In the genomic region with DNA sequence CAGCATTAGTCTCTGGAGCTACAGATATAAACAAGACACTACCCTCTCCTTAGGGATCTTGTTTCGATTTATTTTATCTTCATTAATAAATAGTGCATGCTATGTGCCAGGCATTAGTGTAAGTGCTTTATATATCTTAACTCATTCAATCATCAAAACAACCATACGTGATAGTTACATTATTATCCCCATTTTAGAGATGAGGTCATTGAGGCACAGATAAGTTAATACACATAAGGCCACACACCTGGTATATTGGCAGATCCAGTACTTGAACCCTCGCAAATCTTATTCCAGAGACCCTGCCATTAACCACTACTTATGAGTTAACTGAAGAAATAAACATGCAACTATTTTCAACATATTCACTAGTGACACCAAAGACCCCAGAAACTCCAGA, we compare ENCODE assay signal across 35 cellular contexts.
"Had no signal": no experiment of that assay in that cellular context is flagged by ENCODE, and none has a peak within 500 bp of the region (broad histone marks: within the 10 kb centered on the region; RNA-seq: fewer than 3 reads in every experiment).

No MANE protein-coding gene starts in this region.

- H3K4me2 ChIP-seq: KMS-11 had no signal

- H3K36me3 ChIP-seq: MG63 had no signal

- H3K9me3 ChIP-seq: MG63 had no signal

- H3K27ac ChIP-seq: KMS-11 had no signal

- H3K27me3 ChIP-seq: MG63 had no signal

- H3K9ac ChIP-seq: KMS-11 had no signal

- H3K4me3 ChIP-seq: MG63 had no signal

- DNase-seq: Karpas-422, Kasumi-1, KG1, MG63, MM.1S, MV-4-11, NCI-H1048, NCI-H1092, NCI-H1092 treated with DMSO at 0.1 percent for 48 hours, NCI-H1105, NCI-H1105 treated with DMSO at 0.1 percent for 48 hours, NCI-H1417, NCI-H1417 treated with DMSO at 0.1 percent for 48 hours, NCI-H1436, NCI-H1436 treated with DMSO at 0.1 percent for 48 hours, NCI-H146, NCI-H1694, NCI-H1694 treated with DMSO at 0.1 percent for 48 hours, NCI-H187, NCI-H187 treated with DMSO at 0.1 percent for 48 hours, NCI-H1930, NCI-H2029, NCI-H2029 treated with DMSO at 0.1 percent for 48 hours, NCI-H2081, NCI-H2081 treated with DMSO at 0.1 percent for 48 hours, NCI-H2107, NCI-H2171, NCI-H2171 treated with DMSO at 0.1 percent for 48 hours, NCI-H2227 treated with DMSO at 0.1 percent for 48 hours, NCI-H226, NCI-H345, NCI-H446, NCI-H446 treated with DMSO at 0.1 percent for 48 hours, NCI-H510A had no signal
